Comparison of ENCODE assay signal across 9 cellular contexts in genomic region chr13:51318876-51319275, GRCh38. TPM values are rescaled to one million over a fixed set of nuclear protein-coding genes. Genes with fewer than 3 reads are reported as not detected.
"Had no signal": no experiment of that assay in that cellular context is flagged by ENCODE, and none has a peak within 500 bp of the region (broad histone marks: within the 10 kb centered on the region; RNA-seq: fewer than 3 reads in every experiment).

No MANE protein-coding gene starts in this region.

- ATAC-seq: GM12878 had no signal

- H3K4me3 ChIP-seq: GM12878 had no signal

- FAIRE-seq: G401.6, GM12878, GM12891, GM12892, GM18507, GM19239 had no signal

- DNase-seq: GDM1, GF-D8 had no signal

RNA-seq across cellular contexts. Expression of gene SERPINE3, which starts 20.6 kb away (rescaled TPM):
- total RNA-seq: G401, GM12878 had no signal
